ENCODE assay signal across 20 cellular contexts in the genomic region with DNA sequence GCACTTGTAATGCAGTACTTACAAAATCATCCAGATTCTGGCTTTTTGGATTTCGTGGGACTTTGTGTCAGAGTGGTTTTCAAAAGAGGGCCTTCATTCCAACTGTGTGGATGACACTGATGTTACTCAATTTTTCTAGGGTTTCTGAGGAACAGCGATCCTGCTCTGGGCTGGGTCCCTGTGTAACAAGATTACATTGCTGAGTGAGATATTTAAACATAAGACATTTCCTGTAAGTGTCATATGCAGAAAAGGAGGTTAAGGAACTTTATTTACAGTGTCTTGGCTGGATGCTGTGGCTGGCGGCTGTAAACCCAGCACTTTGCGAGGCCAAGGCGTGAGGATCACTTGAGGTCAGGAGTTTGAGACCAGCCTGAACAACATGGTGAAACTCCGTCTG. TPM values are rescaled to one million over a fixed set of nuclear protein-coding genes. Genes with fewer than 3 reads are reported as not detected.
DNase-seq lines count a peak whose midpoint lies in the region; ATAC-seq and TF ChIP-seq lines count a peak whose summit lies in the region.
"Had no signal": no experiment of that assay in that cellular context is flagged by ENCODE, and none has a peak within 500 bp of the region (broad histone marks: within the 10 kb centered on the region; RNA-seq: fewer than 3 reads in every experiment).

No MANE protein-coding gene starts in this region.

- no peak for TF ChIP-seq CTCF in fibroblast of the aortic adventitia (IDR thresholded peaks at IDR 0.05; ENCODE audit: insufficient read depth, low read length)
- no peak for TF ChIP-seq CTCF in osteoblast (IDR thresholded peaks at IDR 0.05; ENCODE audit: extremely low read depth, low read depth, low read length)

- H3K4me1 ChIP-seq in CD8-positive, alpha-beta memory T cell (ENCODE audit: insufficient read depth, low read length), result peaks cover 46% of the 10 kb centered on the region
- peaks cover 25% of the 10 kb centered on the region for H3K4me1 ChIP-seq in osteoblast (ENCODE audit: insufficient read depth, low read length)

- H3K27ac Mint-ChIP-seq in CD8-positive, alpha-beta memory T cell, result peak overlapping the region in 5 of 8 donors; percentile 4 to 59 (median 17)
- H3K27ac Mint-ChIP-seq: stimulated activated memory B cell treated with anti-CD40 and anti-IgM and Interleukin-4, amounts not matched to agents 10 μg/mL and 1 μg/mL and 100 μg/mL, for 72 hours had no signal

- peak overlapping the region in 2 of 7 donors; percentile 12 to 18 for H3K4me3 Mint-ChIP-seq in CD8-positive, alpha-beta memory T cell
- H3K4me3 Mint-ChIP-seq: stimulated activated memory B cell treated with anti-CD40 and anti-IgM and Interleukin-4, amounts not matched to agents 10 μg/mL and 1 μg/mL and 100 μg/mL, for 72 hours had no signal

- no peaks in the 10 kb centered on the region for H3K36me3 ChIP-seq in CD8-positive, alpha-beta memory T cell (ENCODE audit: insufficient read depth, low read length)
- no peaks in the 10 kb centered on the region for H3K36me3 ChIP-seq in osteoblast (ENCODE audit: insufficient read depth, low read length)
- H3K36me3 ChIP-seq: esophagus muscularis mucosa had no signal

- no peak overlapping the region for H3K4me3 ChIP-seq in CD8-positive, alpha-beta memory T cell (ENCODE audit: low read length)
- no peak overlapping the region for H3K4me3 ChIP-seq in fibroblast of the aortic adventitia (ENCODE audit: low read depth, low read length)
- no peak overlapping the region for H3K4me3 ChIP-seq in osteoblast (ENCODE audit: insufficient read depth, low read length)
- H3K4me3 ChIP-seq: esophagus muscularis mucosa, hepatocyte had no signal

- H3K9me3 ChIP-seq in CD8-positive, alpha-beta memory T cell (ENCODE audit: low read length), result no peaks in the 10 kb centered on the region
- H3K9me3 ChIP-seq in osteoblast (ENCODE audit: low read depth, low read length), result no peaks in the 10 kb centered on the region
- H3K9me3 ChIP-seq: esophagus muscularis mucosa had no signal

- CTCF ChIA-PET in CD8-positive, alpha-beta memory T cell (lab: Charles Lee), result no interaction called here

- peaks cover 77 to 92% (median 83%) of the 10 kb centered on the region in 3 donors for H3K4me1 Mint-ChIP-seq in CD8-positive, alpha-beta memory T cell

- no peak overlapping the region for H2AFZ ChIP-seq in osteoblast (ENCODE audit: low read length)
- H2AFZ ChIP-seq: hepatocyte had no signal

- H3K4me2 ChIP-seq in osteoblast (ENCODE audit: insufficient read depth, low read length), result no peak overlapping the region
- H3K4me2 ChIP-seq: hepatocyte had no signal

- peaks cover 100% of the 10 kb centered on the region for H3K79me2 ChIP-seq in osteoblast (ENCODE audit: insufficient read depth, low read length)

- POLR2A ChIA-PET in CD8-positive, alpha-beta memory T cell (lab: Charles Lee), result interaction anchor here (0.7 kb wide), 1 partner anchor 888 kb away, joined by 4 read pairs; no protein-coding TSS in a partner anchor

- H3K27me3 ChIP-seq in CD8-positive, alpha-beta memory T cell (ENCODE audit: insufficient read depth, low read length, poor library complexity, severe bottlenecking), result no peaks in the 10 kb centered on the region
- H3K27me3 ChIP-seq in osteoblast (ENCODE audit: insufficient read depth, low read length), result no peaks in the 10 kb centered on the region
- H3K27me3 ChIP-seq: esophagus muscularis mucosa, hepatocyte had no signal

- ATAC-seq in HG03097 (IDR thresholded peaks at IDR 0.05; ENCODE audit: low FRiP score, unreplicated experiment) (no peak), GM18511 (IDR thresholded peaks at IDR 0.05; ENCODE audit: unreplicated experiment) (no peak), HG03460 (IDR thresholded peaks at IDR 0.05; ENCODE audit: unreplicated experiment) (no peak)
- ATAC-seq: Panc1; stimulated activated memory B cell treated with anti-CD40 and anti-IgM and Interleukin-4, amounts not matched to agents 10 μg/mL and 1 μg/mL and 100 μg/mL, for 72 hours had no signal

- H3K27ac ChIP-seq in CD8-positive, alpha-beta memory T cell (ENCODE audit: low read depth, low read length), result no peak overlapping the region
- H3K27ac ChIP-seq in osteoblast (ENCODE audit: low read depth, low read length), result peak overlapping the region; percentile 23
- H3K27ac ChIP-seq: esophagus muscularis mucosa, hepatocyte, WERI-Rb-1 had no signal

- H3K27me3 Mint-ChIP-seq in CD8-positive, alpha-beta memory T cell, result no peaks in the 10 kb centered on the region
- H3K27me3 Mint-ChIP-seq: stimulated activated memory B cell treated with anti-CD40 and anti-IgM and Interleukin-4, amounts not matched to agents 10 μg/mL and 1 μg/mL and 100 μg/mL, for 72 hours had no signal

- H4K20me1 ChIP-seq in osteoblast (ENCODE audit: insufficient read depth, low read length), result peaks cover 98% of the 10 kb centered on the region

- no peak for DNase-seq in CD8-positive, alpha-beta memory T cell
- DNase-seq in MV-4-11 (lab: John Stamatoyannopoulos, UW), result peak; percentile 58
- peak; percentile 32 for DNase-seq in fibroblast of the aortic adventitia (ENCODE audit: low read depth)
- DNase-seq in osteoblast (ENCODE audit: insufficient read length, low spot score, missing footprints), result no peak
- DNase-seq in SHP77 (lab: John Stamatoyannopoulos, UW), result no peak
- DNase-seq: activated CD8-positive, alpha-beta memory T cell treated with anti-CD3 and anti-CD28 coated beads for 24 hours; activated effector memory CD4-positive, alpha-beta T cell treated with anti-CD3 and anti-CD28 coated beads, Interleukin-2, amount 50 U/mL, for 16 hours; C1 segment of cervical spinal cord; kidney glomerular epithelial cell; NCI-H1092 treated with DMSO at 0.1 percent for 48 hours; NCI-H2171; NCI-H774; WERI-Rb-1 had no signal

- H3K36me3 Mint-ChIP-seq in CD8-positive, alpha-beta memory T cell, result peaks cover 0 to 2% (median 2%) of the 10 kb centered on the region in 3 donors

- H3K9me3 Mint-ChIP-seq in CD8-positive, alpha-beta memory T cell, result no peaks in the 10 kb centered on the region
- H3K9me3 Mint-ChIP-seq: stimulated activated memory B cell treated with anti-CD40 and anti-IgM and Interleukin-4, amounts not matched to agents 10 μg/mL and 1 μg/mL and 100 μg/mL, for 72 hours had no signal

RNA-seq across cellular contexts. Expression of gene ZFAND3, which starts 6.7 kb away (rescaled TPM):
- total RNA-seq in CD8-positive, alpha-beta memory T cell, result 10 to 100 TPM; 29.1 to 29.4 TPM
- polyA plus RNA-seq in CD8-positive, alpha-beta memory T cell, result 5.2 TPM
- total RNA-seq in fibroblast of the aortic adventitia (ENCODE audit: low replicate concordance), result 14.0 and 31.3 TPM in 2 replicates
- 26.5 and 27.1 TPM in 2 replicates for total RNA-seq in osteoblast

Comparison
In these comparisons a context has a peak if more than half of its experiments do, and no peak if none do; other contexts are left out.
1. DNase-seq: peak in MV-4-11 (single experiment) and fibroblast of the aortic adventitia (single experiment); none in CD8-positive, alpha-beta memory T cell (0 of 5), osteoblast (single experiment) and SHP77 (0 of 2).